Comparison of ENCODE assay signal across 3 cellular contexts in the genomic region with DNA sequence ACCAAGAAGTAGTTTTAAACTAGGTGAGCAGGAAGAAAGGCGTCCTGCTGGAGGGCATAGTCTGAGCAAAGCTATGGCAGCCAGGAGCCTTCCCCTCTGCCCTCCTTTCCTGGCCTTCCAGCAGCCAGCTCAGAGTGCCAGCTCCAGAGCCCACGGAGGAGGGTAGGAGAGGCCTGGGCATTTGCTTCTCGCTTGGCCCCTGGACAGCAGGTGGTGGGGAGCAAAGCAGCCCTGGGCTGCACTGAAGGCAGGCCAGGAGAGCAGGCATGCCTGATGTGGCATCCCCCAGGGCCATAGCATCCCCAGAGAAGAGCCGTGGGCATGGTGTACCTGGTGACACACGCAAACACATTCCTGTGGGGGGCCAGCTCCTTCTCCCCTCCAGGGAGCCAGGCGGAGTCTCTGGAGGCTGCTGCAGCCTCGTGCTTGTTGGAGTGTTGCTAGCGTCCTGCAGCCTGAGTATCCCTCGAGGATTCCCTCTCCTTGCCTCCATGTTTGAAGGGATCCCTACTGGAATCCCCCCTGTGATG.
TF ChIP-seq lines count a peak whose summit lies in the region.

No MANE protein-coding gene starts in this region.

TF ChIP-seq in IMR-90, 13 proteins besides CTCF, POLR2A, EP300 and RAD21:
- no peak for TF ChIP-seq RFX5 (IDR thresholded peaks at IDR 0.05; ENCODE audit: low read depth, low read length)
- TF ChIP-seq SMC3 (IDR thresholded peaks at IDR 0.05; ENCODE audit: low read depth, low read length): no peak
- TF ChIP-seq CHD1 (IDR thresholded peaks at IDR 0.05; ENCODE audit: low read depth, low read length): no peak
- TF ChIP-seq FOS (IDR thresholded peaks at IDR 0.05; ENCODE audit: low read depth, low read length): no peak
- no peak for TF ChIP-seq CEBPB (IDR thresholded peaks at IDR 0.05; ENCODE audit: low read depth, low read length)

TF ChIP-seq in H1, 55 proteins besides CTCF, POLR2A, EP300 and RAD21:
- TF ChIP-seq NANOG (IDR thresholded peaks at IDR 0.05; ENCODE audit: insufficient read depth, low read depth, low read length, poor library complexity, severe bottlenecking) (no peak), POLR2AphosphoS5 (IDR thresholded peaks at IDR 0.05; ENCODE audit: low read depth, low read length) (no peak), TAF7 (optimal IDR thresholded peaks at IDR 0.05; ENCODE audit: borderline replicate concordance, low read depth, low read length) (no peak), CEBPB (IDR thresholded peaks at IDR 0.05; ENCODE audit: low read depth, low read length) (no peak)
- TF ChIP-seq, protein P1, sequence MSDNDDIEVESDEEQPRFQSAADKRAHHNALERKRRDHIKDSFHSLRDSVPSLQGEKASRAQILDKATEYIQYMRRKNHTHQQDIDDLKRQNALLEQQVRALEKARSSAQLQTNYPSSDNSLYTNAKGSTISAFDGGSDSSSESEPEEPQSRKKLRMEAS (IDR thresholded peaks at IDR 0.05): no peak

TF ChIP-seq in WTC11, 78 proteins besides CTCF, POLR2A, EP300 and RAD21:
- TF ChIP-seq, protein P2, sequence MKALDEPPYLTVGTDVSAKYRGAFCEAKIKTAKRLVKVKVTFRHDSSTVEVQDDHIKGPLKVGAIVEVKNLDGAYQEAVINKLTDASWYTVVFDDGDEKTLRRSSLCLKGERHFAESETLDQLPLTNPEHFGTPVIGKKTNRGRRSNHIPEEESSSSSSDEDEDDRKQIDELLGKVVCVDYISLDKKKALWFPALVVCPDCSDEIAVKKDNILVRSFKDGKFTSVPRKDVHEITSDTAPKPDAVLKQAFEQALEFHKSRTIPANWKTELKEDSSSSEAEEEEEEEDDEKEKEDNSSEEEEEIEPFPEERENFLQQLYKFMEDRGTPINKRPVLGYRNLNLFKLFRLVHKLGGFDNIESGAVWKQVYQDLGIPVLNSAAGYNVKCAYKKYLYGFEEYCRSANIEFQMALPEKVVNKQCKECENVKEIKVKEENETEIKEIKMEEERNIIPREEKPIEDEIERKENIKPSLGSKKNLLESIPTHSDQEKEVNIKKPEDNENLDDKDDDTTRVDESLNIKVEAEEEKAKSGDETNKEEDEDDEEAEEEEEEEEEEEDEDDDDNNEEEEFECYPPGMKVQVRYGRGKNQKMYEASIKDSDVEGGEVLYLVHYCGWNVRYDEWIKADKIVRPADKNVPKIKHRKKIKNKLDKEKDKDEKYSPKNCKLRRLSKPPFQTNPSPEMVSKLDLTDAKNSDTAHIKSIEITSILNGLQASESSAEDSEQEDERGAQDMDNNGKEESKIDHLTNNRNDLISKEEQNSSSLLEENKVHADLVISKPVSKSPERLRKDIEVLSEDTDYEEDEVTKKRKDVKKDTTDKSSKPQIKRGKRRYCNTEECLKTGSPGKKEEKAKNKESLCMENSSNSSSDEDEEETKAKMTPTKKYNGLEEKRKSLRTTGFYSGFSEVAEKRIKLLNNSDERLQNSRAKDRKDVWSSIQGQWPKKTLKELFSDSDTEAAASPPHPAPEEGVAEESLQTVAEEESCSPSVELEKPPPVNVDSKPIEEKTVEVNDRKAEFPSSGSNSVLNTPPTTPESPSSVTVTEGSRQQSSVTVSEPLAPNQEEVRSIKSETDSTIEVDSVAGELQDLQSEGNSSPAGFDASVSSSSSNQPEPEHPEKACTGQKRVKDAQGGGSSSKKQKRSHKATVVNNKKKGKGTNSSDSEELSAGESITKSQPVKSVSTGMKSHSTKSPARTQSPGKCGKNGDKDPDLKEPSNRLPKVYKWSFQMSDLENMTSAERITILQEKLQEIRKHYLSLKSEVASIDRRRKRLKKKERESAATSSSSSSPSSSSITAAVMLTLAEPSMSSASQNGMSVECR (CRISPR knock-in tag; IDR thresholded peaks at IDR 0.05; ENCODE audit: borderline replicate concordance): no peak
- TF ChIP-seq ETV6 (CRISPR knock-in tag; IDR thresholded peaks at IDR 0.05) (no peak), FOXJ3 (CRISPR knock-in tag; IDR thresholded peaks at IDR 0.05; ENCODE audit: borderline replicate concordance) (no peak)
- TF ChIP-seq, protein P3, sequence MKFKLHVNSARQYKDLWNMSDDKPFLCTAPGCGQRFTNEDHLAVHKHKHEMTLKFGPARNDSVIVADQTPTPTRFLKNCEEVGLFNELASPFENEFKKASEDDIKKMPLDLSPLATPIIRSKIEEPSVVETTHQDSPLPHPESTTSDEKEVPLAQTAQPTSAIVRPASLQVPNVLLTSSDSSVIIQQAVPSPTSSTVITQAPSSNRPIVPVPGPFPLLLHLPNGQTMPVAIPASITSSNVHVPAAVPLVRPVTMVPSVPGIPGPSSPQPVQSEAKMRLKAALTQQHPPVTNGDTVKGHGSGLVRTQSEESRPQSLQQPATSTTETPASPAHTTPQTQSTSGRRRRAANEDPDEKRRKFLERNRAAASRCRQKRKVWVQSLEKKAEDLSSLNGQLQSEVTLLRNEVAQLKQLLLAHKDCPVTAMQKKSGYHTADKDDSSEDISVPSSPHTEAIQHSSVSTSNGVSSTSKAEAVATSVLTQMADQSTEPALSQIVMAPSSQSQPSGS (CRISPR knock-in tag; IDR thresholded peaks at IDR 0.05; ENCODE audit: borderline replicate concordance, low read depth): no peak
